In genomic region chr2:191350826-191351225, GRCh38 we compare ENCODE assay signal across 21 cellular contexts.
A peak's percentile ranks its signal among the peaks of the same experiment; 100 is the strongest.
DNase-seq lines count a peak whose midpoint lies in the region; ATAC-seq, FAIRE-seq and TF ChIP-seq lines count a peak whose summit lies in the region.
"Had no signal": no experiment of that assay in that cellular context is flagged by ENCODE, and none has a peak within 500 bp of the region (broad histone marks: within the 10 kb centered on the region; RNA-seq: fewer than 3 reads in every experiment).

No MANE protein-coding gene starts in this region.

- H3K4me3 Mint-ChIP-seq in activated naive CD8-positive, alpha-beta T cell treated with anti-CD3 and anti-CD28 coated beads, Interleukin-2, amount 50 U/mL, for 24 hours = no peak overlapping the region
- no peak overlapping the region for H3K4me3 Mint-ChIP-seq in activated naive CD8-positive, alpha-beta T cell treated with anti-CD3 and anti-CD28 coated beads for 36 hours
- H3K4me3 Mint-ChIP-seq: CD4-positive, CD25-positive, alpha-beta regulatory T cell; dendritic cell treated with granulocyte-macrophage colony-stimulating factor and Interleukin-4, amounts not matched to agents 40 ng/mL and 50 ng/mL, for 4 days had no signal

- no peaks in the 10 kb centered on the region for H3K27me3 ChIP-seq in smooth muscle cell (ENCODE audit: low read depth)
- H3K27me3 ChIP-seq: body of pancreas, SJCRH30 had no signal

- no peak overlapping the region for H3K27ac Mint-ChIP-seq in activated naive CD8-positive, alpha-beta T cell treated with anti-CD3 and anti-CD28 coated beads, Interleukin-2, amount 50 U/mL, for 24 hours
- no peak overlapping the region for H3K27ac Mint-ChIP-seq in activated naive CD8-positive, alpha-beta T cell treated with anti-CD3 and anti-CD28 coated beads for 36 hours
- H3K27ac Mint-ChIP-seq: CD4-positive, CD25-positive, alpha-beta regulatory T cell; dendritic cell treated with granulocyte-macrophage colony-stimulating factor and Interleukin-4, amounts not matched to agents 40 ng/mL and 50 ng/mL, for 4 days had no signal

- TF ChIP-seq CTCF in smooth muscle cell (IDR thresholded peaks at IDR 0.05; ENCODE audit: borderline replicate concordance, insufficient read depth, poor library complexity, severe bottlenecking) = no peak

- no peak overlapping the region for H2AFZ ChIP-seq in smooth muscle cell (ENCODE audit: low read depth)

- peak; percentile 67 for FAIRE-seq in RCC 7860 (lab: Jason Lieb, UNC)
- FAIRE-seq in HTR-8/SVneo (lab: Jason Lieb, UNC) = no peak

- H3K4me2 ChIP-seq in smooth muscle cell = no peak overlapping the region

- H3K4me1 ChIP-seq in smooth muscle cell (ENCODE audit: low read depth) = no peaks in the 10 kb centered on the region
- H3K4me1 ChIP-seq: body of pancreas had no signal

- H3K36me3 ChIP-seq in smooth muscle cell (ENCODE audit: low read depth) = no peaks in the 10 kb centered on the region

- peak; percentile 59 for ATAC-seq in activated naive CD8-positive, alpha-beta T cell treated with anti-CD3 and anti-CD28 coated beads, Interleukin-2, amount 50 U/mL, for 24 hours
- ATAC-seq: body of pancreas had no signal

- H4K20me1 ChIP-seq in smooth muscle cell (ENCODE audit: low read depth) = no peaks in the 10 kb centered on the region

- H3K9me3 ChIP-seq in smooth muscle cell (replicated peaks; ENCODE audit: low read depth) = no peaks in the 10 kb centered on the region
- H3K9me3 ChIP-seq: body of pancreas had no signal

- H3K27ac ChIP-seq in smooth muscle cell (ENCODE audit: low read depth) = peak overlapping the region; percentile 73
- H3K27ac ChIP-seq: 22Rv1, body of pancreas, SJCRH30, skin epidermis had no signal

- peaks cover 4% of the 10 kb centered on the region for H3K9me3 Mint-ChIP-seq in activated naive CD8-positive, alpha-beta T cell treated with anti-CD3 and anti-CD28 coated beads, Interleukin-2, amount 50 U/mL, for 24 hours
- H3K9me3 Mint-ChIP-seq in activated naive CD8-positive, alpha-beta T cell treated with anti-CD3 and anti-CD28 coated beads for 36 hours = no peaks in the 10 kb centered on the region
- H3K9me3 Mint-ChIP-seq: dendritic cell treated with granulocyte-macrophage colony-stimulating factor and Interleukin-4, amounts not matched to agents 40 ng/mL and 50 ng/mL, for 4 days had no signal

- peaks cover 2% of the 10 kb centered on the region for H3K4me1 Mint-ChIP-seq in activated naive CD8-positive, alpha-beta T cell treated with anti-CD3 and anti-CD28 coated beads, Interleukin-2, amount 50 U/mL, for 24 hours
- peaks cover 3% of the 10 kb centered on the region for H3K4me1 Mint-ChIP-seq in activated naive CD8-positive, alpha-beta T cell treated with anti-CD3 and anti-CD28 coated beads for 36 hours
- H3K4me1 Mint-ChIP-seq: CD4-positive, CD25-positive, alpha-beta regulatory T cell had no signal

- WGBS in smooth muscle cell (ENCODE audit: low lambda C conversion rate) = 48% methylated on average over 2 of the region's 2 CpGs

- peaks cover 3% of the 10 kb centered on the region for H3K36me3 Mint-ChIP-seq in activated naive CD8-positive, alpha-beta T cell treated with anti-CD3 and anti-CD28 coated beads, Interleukin-2, amount 50 U/mL, for 24 hours (ENCODE audit: low read depth)
- H3K36me3 Mint-ChIP-seq in activated naive CD8-positive, alpha-beta T cell treated with anti-CD3 and anti-CD28 coated beads for 36 hours = peaks cover 3% of the 10 kb centered on the region
- H3K36me3 Mint-ChIP-seq: CD4-positive, CD25-positive, alpha-beta regulatory T cell had no signal

- H3K79me2 ChIP-seq in smooth muscle cell (ENCODE audit: low read depth) = peaks cover 9% of the 10 kb centered on the region

- H3K4me3 ChIP-seq in smooth muscle cell = no peak overlapping the region
- H3K4me3 ChIP-seq: body of pancreas, SJCRH30, skin epidermis had no signal

- no peaks in the 10 kb centered on the region for H3F3A ChIP-seq in smooth muscle cell (ENCODE audit: low read depth)

- H3K27me3 Mint-ChIP-seq in activated naive CD8-positive, alpha-beta T cell treated with anti-CD3 and anti-CD28 coated beads, Interleukin-2, amount 50 U/mL, for 24 hours = no peaks in the 10 kb centered on the region
- H3K27me3 Mint-ChIP-seq in activated naive CD8-positive, alpha-beta T cell treated with anti-CD3 and anti-CD28 coated beads for 36 hours = peaks cover 3% of the 10 kb centered on the region
- H3K27me3 Mint-ChIP-seq: dendritic cell treated with granulocyte-macrophage colony-stimulating factor and Interleukin-4, amounts not matched to agents 40 ng/mL and 50 ng/mL, for 4 days had no signal

- no peak overlapping the region for H3K9ac ChIP-seq in smooth muscle cell (ENCODE audit: low read depth)

- DNase-seq in activated naive CD8-positive, alpha-beta T cell treated with anti-CD3 and anti-CD28 coated beads, Interleukin-2, amount 50 U/mL, for 24 hours = no peak
- no peak for DNase-seq in activated naive CD8-positive, alpha-beta T cell treated with anti-CD3 and anti-CD28 coated beads for 36 hours
- DNase-seq in RCC 7860 (ENCODE audit: low spot score) (peak; percentile 22), fibroblast of peridontal ligament (ENCODE audit: extremely low read depth) (peak; percentile 41), smooth muscle cell (lab: John Stamatoyannopoulos, UW; ENCODE audit: unreplicated experiment) (no peak), NCI-H1105 treated with DMSO at 0.1 percent for 48 hours (lab: John Stamatoyannopoulos, UW) (no peak), NOMO-1 treated with dmso at 0.1 percent for 144 hours (lab: John Stamatoyannopoulos, UW; ENCODE audit: unreplicated experiment) (no peak), HTR-8/SVneo (ENCODE audit: insufficient read length, low spot score) (no peak)
- DNase-seq: activated gamma-delta T cell; body of pancreas; CD4-positive, CD25-positive, alpha-beta regulatory T cell; erythroblast; hippocampal formation; Kasumi-1; NCI-H1694; stimulated activated CD4-positive, alpha-beta T cell treated with anti-CD3 and anti-CD28 coated beads, Interleukin-4, amount 100 ng/mL, for 4 hours; T-helper 9 cell had no signal

Comparison
In these comparisons a context has a peak if more than half of its experiments do, and no peak if none do; other contexts are left out.
1. DNase-seq: peak in RCC 7860 (single experiment) and fibroblast of peridontal ligament (single experiment); none in activated naive CD8-positive, alpha-beta T cell treated with anti-CD3 and anti-CD28 coated beads, Interleukin-2, amount 50 U/mL, for 24 hours (single experiment), activated naive CD8-positive, alpha-beta T cell treated with anti-CD3 and anti-CD28 coated beads for 36 hours (single experiment), smooth muscle cell (single experiment), NCI-H1105 treated with DMSO at 0.1 percent for 48 hours (single experiment), NOMO-1 treated with dmso at 0.1 percent for 144 hours (single experiment) and HTR-8/SVneo (single experiment).